26 cellular contexts compared by ENCODE assay signal in the genomic region with DNA sequence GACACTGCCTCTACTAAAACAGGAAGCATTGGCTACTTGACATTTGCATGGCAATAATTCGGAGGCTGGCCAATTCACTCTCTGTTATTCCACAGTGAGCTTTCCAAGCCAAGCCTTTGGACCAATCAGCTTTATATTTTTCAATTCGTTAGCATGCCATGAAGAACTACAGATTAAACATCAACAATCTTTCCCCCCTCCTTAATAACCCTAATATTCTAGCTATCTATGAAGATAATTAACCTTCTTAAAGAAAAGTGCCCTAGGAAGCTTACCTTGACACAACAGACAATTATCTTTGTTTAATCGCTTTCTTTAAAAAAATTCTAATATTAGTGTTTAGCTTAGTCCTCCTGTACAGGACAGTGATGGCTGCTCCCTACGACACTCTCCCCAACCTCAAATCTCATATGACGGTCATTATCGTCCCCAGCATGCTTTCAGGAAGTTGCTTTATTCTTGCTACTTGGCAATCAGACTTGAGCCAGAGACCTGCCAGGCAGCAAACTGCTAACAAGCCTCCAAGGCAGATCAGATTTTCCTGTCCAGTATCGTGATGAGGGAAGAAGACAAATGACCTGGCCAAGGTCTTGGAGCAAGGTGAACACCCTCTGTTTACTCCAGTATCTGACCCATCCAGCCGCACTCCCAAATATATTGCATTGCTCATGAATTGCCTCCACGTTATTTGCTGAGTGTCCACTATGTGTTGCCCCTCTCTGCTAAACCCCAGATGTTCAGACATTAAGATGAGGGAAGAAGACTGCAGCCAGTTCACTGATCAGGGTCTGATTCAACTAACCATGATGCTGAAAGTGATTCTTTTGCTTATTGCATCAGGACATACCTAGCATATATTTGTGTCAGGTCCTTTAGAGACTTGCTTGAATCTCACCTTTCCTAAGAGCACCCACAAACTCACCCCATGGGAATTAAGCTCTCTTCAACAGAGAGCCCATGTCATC.
"Had no signal": no experiment of that assay in that cellular context is flagged by ENCODE, and none has a peak within 500 bp of the region (broad histone marks: within the 10 kb centered on the region; RNA-seq: fewer than 3 reads in every experiment).

No MANE protein-coding gene starts in this region.

- H3K4me1 Mint-ChIP-seq: activated CD4-positive, alpha-beta T cell treated with anti-CD3 and anti-CD28 coated beads for 36 hours had no signal

- H3K79me2 ChIP-seq: parathyroid adenoma had no signal

- ATAC-seq: activated CD4-positive, alpha-beta T cell treated with anti-CD3 and anti-CD28 coated beads for 36 hours; gastrocnemius medialis; left colon; sciatic nerve had no signal

- H3K9ac ChIP-seq: parathyroid adenoma had no signal

- H3K4me3 ChIP-seq: breast epithelium, coronary artery, esophagus squamous epithelium, gastrocnemius medialis, testis, vagina had no signal

- H3K9me3 ChIP-seq: breast epithelium, esophagus squamous epithelium, gastrocnemius medialis, testis, vagina had no signal

- H3K27ac Mint-ChIP-seq: activated B cell treated with CpG ODN at 0.5 μM for 24 hours; activated CD4-positive, alpha-beta T cell treated with anti-CD3 and anti-CD28 coated beads for 36 hours; activated naive CD8-positive, alpha-beta T cell treated with anti-CD3 and anti-CD28 coated beads, Interleukin-2, amount 10 ng/mL, durations not matched to agents 7 days and 5 days; memory B cell; nephron; type B pancreatic cell had no signal

- DNase-seq: activated B cell treated with CpG ODN at 0.5 μM for 24 hours; activated CD4-positive, alpha-beta T cell treated with anti-CD3 and anti-CD28 coated beads for 36 hours; activated CD4-positive, alpha-beta T cell treated with anti-CD3 and anti-CD28 coated beads, Interleukin-2, amount 50 U/mL, for 48 hours; activated CD8-positive, alpha-beta memory T cell treated with anti-CD3 and anti-CD28 coated beads, Interleukin-2, amount 50 U/mL, for 48 hours; activated naive CD4-positive, alpha-beta T cell treated with Interleukin-2 at 50 U/mL for 16 hours; activated naive CD8-positive, alpha-beta T cell treated with anti-CD3 and anti-CD28 coated beads, Interleukin-2, amount 10 ng/mL, durations not matched to agents 7 days and 5 days; activated T-cell treated with anti-CD3 and anti-CD28 coated beads, Interleukin-2, amount 50 U/mL, for 48 hours; amniotic stem cell; esophagus squamous epithelium; gastrocnemius medialis; hippocampal formation; left colon; small intestine; stimulated activated CD4-positive, alpha-beta T cell treated with anti-CD3 and anti-CD28 coated beads, Interleukin-15, amount 100 ng/mL, for 24 hours; T-helper 9 cell had no signal

- H3K27me3 ChIP-seq: breast epithelium, esophagus squamous epithelium, gastrocnemius medialis, testis, vagina had no signal

- H3K4me1 ChIP-seq: breast epithelium, esophagus squamous epithelium, parathyroid adenoma, testis, vagina had no signal

- H3K27ac ChIP-seq: breast epithelium, coronary artery, esophagus squamous epithelium, gastrocnemius medialis, parathyroid adenoma, testis, vagina had no signal

- H3K36me3 Mint-ChIP-seq: activated naive CD8-positive, alpha-beta T cell treated with anti-CD3 and anti-CD28 coated beads, Interleukin-2, amount 10 ng/mL, durations not matched to agents 7 days and 5 days; memory B cell; stimulated activated memory B cell treated with anti-CD40 and anti-IgM and Interleukin-4, amounts not matched to agents 10 μg/mL and 1 μg/mL and 100 μg/mL, for 72 hours; type B pancreatic cell had no signal

- H2AFZ ChIP-seq: parathyroid adenoma had no signal

- H3K27me3 Mint-ChIP-seq: activated CD4-positive, alpha-beta T cell treated with anti-CD3 and anti-CD28 coated beads for 36 hours; activated naive CD8-positive, alpha-beta T cell treated with anti-CD3 and anti-CD28 coated beads, Interleukin-2, amount 10 ng/mL, durations not matched to agents 7 days and 5 days; central memory CD8-positive, alpha-beta T cell; stimulated activated memory B cell treated with anti-CD40 and anti-IgM and Interleukin-4, amounts not matched to agents 10 μg/mL and 1 μg/mL and 100 μg/mL, for 72 hours; type B pancreatic cell had no signal

- H3K9me3 Mint-ChIP-seq: activated B cell treated with CpG ODN at 0.5 μM for 24 hours; activated naive CD8-positive, alpha-beta T cell treated with anti-CD3 and anti-CD28 coated beads, Interleukin-2, amount 10 ng/mL, durations not matched to agents 7 days and 5 days; central memory CD8-positive, alpha-beta T cell; memory B cell; nephron; stimulated activated memory B cell treated with anti-CD40 and anti-IgM and Interleukin-4, amounts not matched to agents 10 μg/mL and 1 μg/mL and 100 μg/mL, for 72 hours had no signal

- H3K36me3 ChIP-seq: breast epithelium, esophagus squamous epithelium, gastrocnemius medialis, vagina had no signal

- H3K4me3 Mint-ChIP-seq: activated B cell treated with CpG ODN at 0.5 μM for 24 hours; activated CD4-positive, alpha-beta T cell treated with anti-CD3 and anti-CD28 coated beads for 36 hours; activated naive CD8-positive, alpha-beta T cell treated with anti-CD3 and anti-CD28 coated beads, Interleukin-2, amount 10 ng/mL, durations not matched to agents 7 days and 5 days; central memory CD8-positive, alpha-beta T cell; memory B cell; nephron; stimulated activated memory B cell treated with anti-CD40 and anti-IgM and Interleukin-4, amounts not matched to agents 10 μg/mL and 1 μg/mL and 100 μg/mL, for 72 hours; type B pancreatic cell had no signal
